In the genomic region with DNA sequence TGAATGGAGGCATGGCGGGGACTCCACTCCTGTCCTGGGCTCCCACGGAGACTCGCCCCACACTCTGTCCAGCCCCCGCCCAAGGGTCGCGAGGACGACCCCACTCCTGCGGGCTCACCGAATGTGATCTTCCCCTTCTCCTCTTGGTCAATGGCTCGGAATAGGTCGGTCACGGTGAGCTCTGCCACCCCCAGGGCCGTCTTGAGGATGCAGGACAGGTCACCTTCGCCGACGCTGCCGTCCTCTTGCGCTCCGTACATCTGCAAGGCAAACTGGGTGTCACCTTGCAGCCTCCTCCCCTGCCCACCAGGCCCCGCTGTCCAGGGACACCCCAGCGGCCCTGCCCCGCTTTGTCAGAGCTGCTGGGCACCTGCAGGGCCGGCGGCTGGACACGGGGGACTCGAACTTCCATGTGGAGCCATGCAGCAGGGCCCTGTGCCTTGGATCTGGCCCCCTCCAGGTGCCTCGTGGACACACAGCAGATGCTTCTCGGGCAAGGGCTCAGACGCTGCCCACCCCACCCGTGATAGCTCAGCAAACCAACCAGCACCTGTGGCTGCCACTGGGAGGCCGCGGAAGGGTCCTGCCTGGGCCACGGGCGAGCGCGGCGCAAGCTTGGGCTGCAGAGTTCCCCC, we compare ENCODE assay signal across 17 cellular contexts. TPM values are rescaled to one million over a fixed set of nuclear protein-coding genes. Genes with fewer than 3 reads are reported as not detected.
A peak's percentile ranks its signal among the peaks of the same experiment; 100 is the strongest.
DNase-seq lines count a peak whose midpoint lies in the region; ATAC-seq and TF ChIP-seq lines count a peak whose summit lies in the region.
"Had no signal": no experiment of that assay in that cellular context is flagged by ENCODE, and none has a peak within 500 bp of the region (broad histone marks: within the 10 kb centered on the region; RNA-seq: fewer than 3 reads in every experiment).

No MANE protein-coding gene starts in this region.

- in situ Hi-C loops in brain microvascular endothelial cell (cut with HindIII; ENCODE audit: low pct_ligation_motif_present, low sequenced_read_pairs) = no loop called here

- H3K27ac Mint-ChIP-seq in activated CD8-positive, alpha-beta T cell treated with anti-CD3 and anti-CD28 coated beads, Interleukin-2, amount 10 ng/mL, durations not matched to agents 7 days and 5 days = no peak overlapping the region

- no peak overlapping the region for H3K4me3 Mint-ChIP-seq in activated CD8-positive, alpha-beta T cell treated with anti-CD3 and anti-CD28 coated beads, Interleukin-2, amount 10 ng/mL, durations not matched to agents 7 days and 5 days
- H3K4me3 Mint-ChIP-seq: CD4-positive, alpha-beta memory T cell had no signal

- H3K4me3 ChIP-seq in brain microvascular endothelial cell (ENCODE audit: low read depth, low read length) = no peak overlapping the region
- H3K4me3 ChIP-seq: PC-9 had no signal

- H3K36me3 ChIP-seq in brain microvascular endothelial cell (replicated peaks) = peaks cover 20% of the 10 kb centered on the region

- no peak overlapping the region for H3K27ac ChIP-seq in brain microvascular endothelial cell
- H3K27ac ChIP-seq: KMS-11, PC-9 had no signal

- ATAC-seq in left cardiac atrium (no peak), GM21786 (IDR thresholded peaks at IDR 0.05; ENCODE audit: unreplicated experiment) (no peak)
- no peak for ATAC-seq in activated CD8-positive, alpha-beta T cell treated with anti-CD3 and anti-CD28 coated beads, Interleukin-2, amount 10 ng/mL, durations not matched to agents 7 days and 5 days

- intact Hi-C loops in cardiac septum (cut with DNase I) = no loop called here
- intact Hi-C loops in left cardiac atrium (cut with DNase I) = no loop called here
- intact Hi-C loops in posterior vena cava (cut with DNase I) = no loop called here

- CTCF ChIA-PET in activated CD8-positive, alpha-beta T cell treated with anti-CD3 and anti-CD28 coated beads, Interleukin-2, amount 10 ng/mL, durations not matched to agents 7 days and 5 days (lab: Charles Lee) = no interaction called here

- H3K27me3 ChIP-seq in brain microvascular endothelial cell (replicated peaks) = no peaks in the 10 kb centered on the region

- H3K27me3 Mint-ChIP-seq in activated CD8-positive, alpha-beta T cell treated with anti-CD3 and anti-CD28 coated beads, Interleukin-2, amount 10 ng/mL, durations not matched to agents 7 days and 5 days (ENCODE audit: low read depth) = no peaks in the 10 kb centered on the region
- H3K27me3 Mint-ChIP-seq: CD4-positive, alpha-beta memory T cell had no signal

- POLR2A ChIA-PET in activated CD8-positive, alpha-beta T cell treated with anti-CD3 and anti-CD28 coated beads, Interleukin-2, amount 10 ng/mL, durations not matched to agents 7 days and 5 days (lab: Charles Lee) = no interaction called here

- DNase-seq in cardiac septum (ENCODE audit: low spot score) = peak; percentile 65
- DNase-seq in left cardiac atrium = no peak
- peak; percentile 14 for DNase-seq in iPS-NIHi11 (ENCODE audit: low spot score)
- DNase-seq in posterior vena cava (ENCODE audit: low spot score) = peak; percentile 76
- DNase-seq in brain microvascular endothelial cell = no peak
- DNase-seq in activated CD8-positive, alpha-beta T cell treated with anti-CD3 and anti-CD28 coated beads, Interleukin-2, amount 10 ng/mL, durations not matched to agents 7 days and 5 days = no peak
- DNase-seq: ACHN; CD4-positive, alpha-beta memory T cell; GF-D8; NCI-H1105 treated with DMSO at 0.1 percent for 48 hours; NCI-H187 treated with DMSO at 0.1 percent for 48 hours; NCI-H446; PC-9; SIG-M5 had no signal

- H3K4me1 Mint-ChIP-seq in activated CD8-positive, alpha-beta T cell treated with anti-CD3 and anti-CD28 coated beads, Interleukin-2, amount 10 ng/mL, durations not matched to agents 7 days and 5 days (ENCODE audit: low read depth) = no peaks in the 10 kb centered on the region

- H3K36me3 Mint-ChIP-seq in activated CD8-positive, alpha-beta T cell treated with anti-CD3 and anti-CD28 coated beads, Interleukin-2, amount 10 ng/mL, durations not matched to agents 7 days and 5 days (ENCODE audit: low read depth) = peaks cover 53% of the 10 kb centered on the region

- no peak for TF ChIP-seq CTCF in brain microvascular endothelial cell (IDR thresholded peaks at IDR 0.05; ENCODE audit: low read depth, low read length, missing control alignments)

- H3K9me3 Mint-ChIP-seq in activated CD8-positive, alpha-beta T cell treated with anti-CD3 and anti-CD28 coated beads, Interleukin-2, amount 10 ng/mL, durations not matched to agents 7 days and 5 days (ENCODE audit: insufficient read depth) = no peaks in the 10 kb centered on the region

RNA-seq across cellular contexts. Expression of a gene that starts 21.5 kb away (rescaled TPM):
- total RNA-seq in cardiac septum = 0.19 TPM
- under 1 TPM in 1 of 2 donors, not detected in 1; 0.06 TPM for total RNA-seq in left cardiac atrium
- under 1 TPM; 0.10 to 0.19 TPM for total RNA-seq in posterior vena cava
- not detected for total RNA-seq in activated CD8-positive, alpha-beta T cell treated with anti-CD3 and anti-CD28 coated beads, Interleukin-2, amount 10 ng/mL, durations not matched to agents 7 days and 5 days
- total RNA-seq: CD4-positive, alpha-beta memory T cell; MCF 10A; PC-9 had no signal

RNA-seq across cellular contexts. Expression of a gene that starts 57.0 kb away (rescaled TPM):
- total RNA-seq in cardiac septum (14.7 TPM), left cardiac atrium (10 to 100 TPM; 17.5 to 22.7 TPM), posterior vena cava (10 to 100 TPM; 30.8 to 36.9 TPM)
- total RNA-seq in activated CD8-positive, alpha-beta T cell treated with anti-CD3 and anti-CD28 coated beads, Interleukin-2, amount 10 ng/mL, durations not matched to agents 7 days and 5 days = 10 to 100 TPM; 60.8 to 68.3 TPM

Comparison
In these comparisons a context has a peak if more than half of its experiments do, and no peak if none do; other contexts are left out.
1. DNase-seq: peak in cardiac septum (single experiment), iPS-NIHi11 (single experiment) and posterior vena cava (single experiment); none in left cardiac atrium (single experiment), brain microvascular endothelial cell (single experiment) and activated CD8-positive, alpha-beta T cell treated with anti-CD3 and anti-CD28 coated beads, Interleukin-2, amount 10 ng/mL, durations not matched to agents 7 days and 5 days (single experiment).